In the genomic region with DNA sequence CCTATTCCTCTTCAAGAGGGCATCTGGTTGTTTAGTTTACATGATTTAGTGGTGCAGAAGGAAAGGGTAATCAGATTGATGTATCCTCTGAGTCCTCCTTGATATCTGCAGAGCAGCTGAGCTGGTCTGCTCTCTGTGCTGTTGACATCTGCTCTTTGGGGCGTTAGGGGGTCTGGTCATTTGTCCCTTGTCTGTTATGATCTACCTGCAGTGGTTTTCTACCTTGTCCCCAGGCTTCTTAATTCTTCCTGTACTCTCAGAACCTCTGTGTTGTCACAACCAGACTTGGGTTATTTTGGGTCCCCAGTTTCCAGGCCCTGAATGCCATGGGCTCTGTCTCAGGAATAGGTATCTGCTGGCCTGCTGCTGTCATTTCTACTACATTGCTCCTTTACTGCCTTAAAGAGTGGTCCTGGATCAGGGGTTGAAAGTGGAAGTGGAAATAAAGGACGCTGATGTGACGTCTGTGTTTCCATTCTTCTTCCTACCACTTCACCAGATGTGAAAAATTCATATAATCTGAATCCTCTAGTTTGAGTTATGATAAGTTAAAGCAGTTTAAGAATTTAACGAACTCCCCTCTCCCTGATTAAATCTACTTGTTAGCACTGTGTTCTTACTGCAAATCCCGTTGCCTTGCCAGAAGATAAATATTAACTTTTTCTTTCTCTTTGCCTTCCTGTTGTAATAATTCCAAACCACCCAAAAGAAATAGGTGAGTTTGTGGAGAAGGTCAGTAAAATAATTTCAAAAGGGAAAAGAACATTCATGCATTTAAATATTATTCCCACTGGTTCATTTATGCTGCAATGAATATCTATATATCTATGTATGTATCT, we compare ENCODE assay signal across 24 cellular contexts.
"Had no signal": no experiment of that assay in that cellular context is flagged by ENCODE, and none has a peak within 500 bp of the region (broad histone marks: within the 10 kb centered on the region; RNA-seq: fewer than 3 reads in every experiment).

No MANE protein-coding gene starts in this region.

- DNase-seq: activated CD4-positive, alpha-beta T cell treated with anti-CD3 and anti-CD28 coated beads, Interleukin-2, amount 50 U/mL, for 1 hour; activated naive CD4-positive, alpha-beta T cell; activated T-cell treated with anti-CD3 and anti-CD28 coated beads, Interleukin-2, amount 50 U/mL, for 24 hours; adrenal gland; colonic mucosa; dorsolateral prefrontal cortex; esophagus squamous epithelium; heart right ventricle; left lung; naive thymus-derived CD4-positive, alpha-beta T cell; retina; spleen; stimulated activated CD4-positive, alpha-beta T cell treated with anti-CD3 and anti-CD28 coated beads, Interleukin-4, amount 100 ng/mL, for 1 hour; stimulated activated naive CD4-positive, alpha-beta T cell treated with Interleukin-2 at 50 U/mL for 16 hours had no signal

- H3K4me3 ChIP-seq: adrenal gland, breast epithelium, colonic mucosa, dorsolateral prefrontal cortex, esophagus squamous epithelium, gastroesophageal sphincter, heart right ventricle, left lung, neural progenitor cell, spleen, thoracic aorta, vagina had no signal

- H2AFZ ChIP-seq: neural progenitor cell had no signal

- H3K36me3 ChIP-seq: adrenal gland, breast epithelium, colonic mucosa, esophagus squamous epithelium, gastroesophageal sphincter, heart right ventricle, left lung, neural progenitor cell, spleen, thoracic aorta, vagina had no signal

- H3K27ac ChIP-seq: adrenal gland, breast epithelium, colonic mucosa, esophagus squamous epithelium, gastroesophageal sphincter, heart right ventricle, left lung, neural progenitor cell, spleen, thoracic aorta, vagina, VCaP had no signal

- H3K4me2 ChIP-seq: neural progenitor cell had no signal

- ATAC-seq: activated CD4-positive, CD25-positive, alpha-beta regulatory T cell treated with anti-CD3 and anti-CD28 coated beads, Interleukin-2, amount 50 U/mL, for 24 hours; activated T-helper 17 cell treated with anti-CD3 and anti-CD28 coated beads, Interleukin-2, amount 50 U/mL, for 72 hours; gastroesophageal sphincter; heart right ventricle; left lung; naive thymus-derived CD4-positive, alpha-beta T cell had no signal

- H3K27me3 ChIP-seq: adrenal gland, breast epithelium, colonic mucosa, dorsolateral prefrontal cortex, esophagus squamous epithelium, gastroesophageal sphincter, heart right ventricle, left lung, neural progenitor cell, spleen, vagina had no signal

- H3K4me1 ChIP-seq: adrenal gland, breast epithelium, colonic mucosa, esophagus squamous epithelium, gastroesophageal sphincter, heart right ventricle, left lung, spleen, vagina had no signal

- FAIRE-seq: astrocyte, keratinocyte had no signal

- H3K9me3 ChIP-seq: adrenal gland, breast epithelium, colonic mucosa, esophagus squamous epithelium, gastroesophageal sphincter, heart right ventricle, left lung, spleen, thoracic aorta, vagina had no signal
